Comparison of ENCODE assay signal across 12 cellular contexts in the genomic region with DNA sequence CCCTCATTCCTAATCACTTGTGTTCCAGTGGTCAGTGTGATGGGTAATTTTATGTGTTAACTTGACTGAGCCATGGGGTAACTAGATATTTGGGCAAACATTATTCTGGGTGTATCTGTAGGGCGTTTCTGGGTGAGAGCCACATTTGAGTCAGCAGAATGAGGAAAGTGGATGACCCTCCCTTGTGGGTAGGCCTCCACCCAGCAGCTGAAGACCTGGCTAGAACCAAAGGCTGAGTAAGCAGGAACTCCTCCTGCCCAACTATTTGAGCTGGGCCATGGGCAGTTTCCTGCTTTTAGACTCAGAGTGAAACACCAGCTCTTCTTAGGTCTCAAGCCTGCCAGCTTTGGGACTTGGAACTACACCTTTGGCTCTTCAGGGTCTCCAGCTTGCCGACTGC.
DNase-seq lines count a peak whose midpoint lies in the region; ATAC-seq and TF ChIP-seq lines count a peak whose summit lies in the region.
"Had no signal": no experiment of that assay in that cellular context is flagged by ENCODE, and none has a peak within 500 bp of the region (broad histone marks: within the 10 kb centered on the region; RNA-seq: fewer than 3 reads in every experiment).

No MANE protein-coding gene starts in this region.

- no peak overlapping the region for H3K4me3 ChIP-seq in fibroblast of lung (replicated peaks in 1 of 4; ENCODE audit: control extremely low read depth in 1 of 4, insufficient read depth in 1 of 4, low read depth in 3 of 4, low read length in 4 of 4)
- H3K4me3 ChIP-seq in psoas muscle: no peak overlapping the region
- H3K4me3 ChIP-seq: esophagus muscularis mucosa, tibial artery had no signal

- H4K20me1 ChIP-seq in fibroblast of lung (ENCODE audit: control insufficient read depth, extremely low read depth, insufficient read depth, low read length): no peaks in the 10 kb centered on the region

- intact Hi-C loops in psoas muscle (cut with DNase I): no loop called here

- H3K4me1 ChIP-seq in fibroblast of lung (ENCODE audit: control insufficient read depth, extremely low read depth, insufficient read depth, low read length): no peaks in the 10 kb centered on the region
- H3K4me1 ChIP-seq in psoas muscle: peaks cover 10% of the 10 kb centered on the region

- H3K9me3 ChIP-seq in fibroblast of lung (ENCODE audit: control insufficient read depth, insufficient read depth, low read depth, low read length): no peaks in the 10 kb centered on the region
- H3K9me3 ChIP-seq in psoas muscle: no peaks in the 10 kb centered on the region
- H3K9me3 ChIP-seq: esophagus muscularis mucosa, tibial artery had no signal

- TF ChIP-seq CTCF in fibroblast of lung (conservative IDR thresholded peaks at IDR 0.05 in 1 of 2, IDR thresholded peaks at IDR 0.05 in 1 of 2; ENCODE audit: low read depth in 1 of 2, low read length in 2 of 2): no peak
- TF ChIP-seq CTCF in psoas muscle (IDR thresholded peaks at IDR 0.05): no peak

- 27 to 67% (median 49%) methylated on average over 2 of the region's 2 CpGs for WGBS in psoas muscle, 3 donors

- H3K4me2 ChIP-seq in fibroblast of lung (ENCODE audit: extremely low read depth, insufficient read depth, low read length): no peak overlapping the region

- no peaks in the 10 kb centered on the region for H3K36me3 ChIP-seq in fibroblast of lung (ENCODE audit: control insufficient read depth, insufficient read depth, low read length)
- no peaks in the 10 kb centered on the region for H3K36me3 ChIP-seq in psoas muscle (ENCODE audit: insufficient read depth in 1 of 2, low read depth in 1 of 2)
- H3K36me3 ChIP-seq: esophagus muscularis mucosa, tibial artery had no signal

- H3K27ac ChIP-seq in fibroblast of lung (ENCODE audit: insufficient read depth, low read length) (no peak overlapping the region), psoas muscle (no peak overlapping the region)
- H3K27ac ChIP-seq: esophagus muscularis mucosa, tibial artery had no signal

- ATAC-seq in psoas muscle: peak; percentile 34 to 46 (median 42)
- ATAC-seq in HG03095 (IDR thresholded peaks at IDR 0.05; ENCODE audit: unreplicated experiment): no peak
- ATAC-seq: WTC11 had no signal

- H3K27me3 ChIP-seq in fibroblast of lung (ENCODE audit: control insufficient read depth, insufficient read depth, low read length): no peaks in the 10 kb centered on the region
- H3K27me3 ChIP-seq in psoas muscle (ENCODE audit: insufficient read depth in 3 of 3, low read length in 2 of 3): no peaks in the 10 kb centered on the region
- H3K27me3 ChIP-seq: esophagus muscularis mucosa, tibial artery had no signal

- H3K9ac ChIP-seq in fibroblast of lung (ENCODE audit: insufficient read depth, low read length): no peak overlapping the region

- no peak overlapping the region for H2AFZ ChIP-seq in fibroblast of lung (ENCODE audit: low read length)

- H3K79me2 ChIP-seq in fibroblast of lung (ENCODE audit: control insufficient read depth, insufficient read depth, low read length): no peaks in the 10 kb centered on the region

- peak; percentile 80 for DNase-seq in GM03348 (ENCODE audit: low spot score)
- DNase-seq in NOMO-1 (lab: John Stamatoyannopoulos, UW; ENCODE audit: unreplicated experiment in 2 of 2): peak; percentile 61 to 71
- peak; percentile 62 to 78 for DNase-seq in fibroblast of lung (ENCODE audit: low read depth in 2 of 2)
- DNase-seq in psoas muscle: peak; percentile 33 to 64
- DNase-seq in NK-92 (lab: John Stamatoyannopoulos, UW; ENCODE audit: unreplicated experiment): no peak
- no peak for DNase-seq in T-helper 9 cell
- DNase-seq in NCI-H82 treated with DMSO at 0.1 percent for 48 hours (lab: John Stamatoyannopoulos, UW; ENCODE audit: unreplicated experiment): no peak
- DNase-seq: NCI-H2081 treated with DMSO at 0.1 percent for 48 hours had no signal

Comparison
In these comparisons a context has a peak if more than half of its experiments do, and no peak if none do; other contexts are left out.
1. DNase-seq: peak in GM03348 (single experiment), NOMO-1 (2 of 2), fibroblast of lung (2 of 2) and psoas muscle (2 of 2); none in NK-92 (single experiment), T-helper 9 cell (single experiment) and NCI-H82 treated with DMSO at 0.1 percent for 48 hours (single experiment).